Comparison of ENCODE assay signal across 8 cellular contexts in the genomic region with DNA sequence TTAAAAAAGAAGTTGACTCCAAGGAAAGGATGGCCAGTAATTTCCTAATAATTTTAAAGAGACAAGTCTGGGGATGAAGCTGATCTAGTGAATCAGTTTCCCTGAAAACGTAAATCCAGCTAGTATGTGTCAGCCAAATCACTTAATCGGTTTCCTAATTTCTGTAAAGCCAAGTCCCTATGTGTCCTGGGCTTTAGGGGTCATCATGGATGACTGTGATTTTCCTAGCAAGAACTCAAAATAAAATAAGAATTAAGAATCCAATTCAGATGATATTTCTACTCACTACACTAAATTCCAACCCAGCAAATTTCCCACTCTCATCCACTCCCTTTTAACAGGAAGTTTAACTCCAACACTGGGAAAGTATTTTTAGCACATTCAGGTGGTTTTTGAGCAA. TPM values are rescaled to one million over a fixed set of nuclear protein-coding genes. Genes with fewer than 3 reads are reported as not detected.
A peak's percentile ranks its signal among the peaks of the same experiment; 100 is the strongest.
DNase-seq lines count a peak whose midpoint lies in the region; ATAC-seq and TF ChIP-seq lines count a peak whose summit lies in the region.

No MANE protein-coding gene starts in this region.

- H3K4me3 ChIP-seq in cardiac muscle cell (peak overlapping the region; percentile 19), choroid plexus epithelial cell (ENCODE audit: low read depth, low read length) (no peak overlapping the region), mucosa of stomach (ENCODE audit: low read length) (no peak overlapping the region), urinary bladder (ENCODE audit: low read depth, low read length) (no peak overlapping the region)

- peak overlapping the region; percentile 61 for H3K27ac ChIP-seq in cardiac muscle cell
- peak overlapping the region; percentile 64 for H3K27ac ChIP-seq in urinary bladder (ENCODE audit: low read depth)

- intact Hi-C loops in Right ventricle myocardium inferior (cut with DNase I) = loop anchor here (5.0 kb wide), 1 partner anchor 74 kb away; no protein-coding TSS in a partner anchor

- DNase-seq in cardiac muscle cell (ENCODE audit: low read depth in 1 of 2, low spot score in 1 of 2) (peak in 1 of 2 donors; percentile 34), Right ventricle myocardium inferior (ENCODE audit: missing footprints) (no peak), choroid plexus epithelial cell (ENCODE audit: low read depth) (peak; percentile 15), NCI-H1105 treated with DMSO at 0.1 percent for 48 hours (lab: John Stamatoyannopoulos, UW) (no peak)

- TF ChIP-seq CTCF in cardiac muscle cell (IDR thresholded peaks at IDR 0.05; ENCODE audit: low read depth, low read length) (no peak), choroid plexus epithelial cell (conservative IDR thresholded peaks at IDR 0.05; ENCODE audit: low read depth, low read length) (no peak)

- 31% methylated on average over 2 of the region's 2 CpGs for WGBS in urinary bladder

- H3K9me3 ChIP-seq in cardiac muscle cell (ENCODE audit: low read depth) = no peaks in the 10 kb centered on the region
- no peaks in the 10 kb centered on the region for H3K9me3 ChIP-seq in mucosa of stomach (ENCODE audit: control insufficient read depth, low read length)

- H3K27me3 ChIP-seq in cardiac muscle cell = no peaks in the 10 kb centered on the region
- H3K27me3 ChIP-seq in mucosa of stomach (ENCODE audit: control insufficient read depth, insufficient read depth, low read length) = no peaks in the 10 kb centered on the region

- peak overlapping the region; percentile 27 for H3K9ac ChIP-seq in mucosa of stomach (ENCODE audit: low read length)

- no peak for ATAC-seq in Right ventricle myocardium inferior
- no peak for ATAC-seq in HG03039 (IDR thresholded peaks at IDR 0.05; ENCODE audit: unreplicated experiment)
- no peak for ATAC-seq in HG03097 (IDR thresholded peaks at IDR 0.05; ENCODE audit: low FRiP score, unreplicated experiment)

- peaks cover 3% of the 10 kb centered on the region for H3K36me3 ChIP-seq in cardiac muscle cell
- H3K36me3 ChIP-seq in mucosa of stomach (ENCODE audit: control insufficient read depth, insufficient read depth, low read length) = no peaks in the 10 kb centered on the region
- H3K36me3 ChIP-seq in urinary bladder (ENCODE audit: insufficient read depth) = no peaks in the 10 kb centered on the region

- H3K4me1 ChIP-seq in cardiac muscle cell (ENCODE audit: low read depth) = peaks cover 12% of the 10 kb centered on the region
- H3K4me1 ChIP-seq in mucosa of stomach (ENCODE audit: control insufficient read depth, insufficient read depth, low read length) = peaks cover 41% of the 10 kb centered on the region
- peaks cover 3% of the 10 kb centered on the region for H3K4me1 ChIP-seq in urinary bladder (ENCODE audit: insufficient read depth)

RNA-seq across cellular contexts. Expression of gene ELF1, which starts 35.8 kb away (rescaled TPM):
- 30.0 and 36.8 TPM in 2 replicates for total RNA-seq in cardiac muscle cell
- 22.2 and 23.6 TPM in 2 replicates for polyA plus RNA-seq in cardiac muscle cell
- 36.7 TPM for total RNA-seq in Right ventricle myocardium inferior
- total RNA-seq in urinary bladder = 83.9 TPM
- 57.4 TPM for polyA plus RNA-seq in urinary bladder
